ENCODE assay signal across 8 cellular contexts in the genomic region with DNA sequence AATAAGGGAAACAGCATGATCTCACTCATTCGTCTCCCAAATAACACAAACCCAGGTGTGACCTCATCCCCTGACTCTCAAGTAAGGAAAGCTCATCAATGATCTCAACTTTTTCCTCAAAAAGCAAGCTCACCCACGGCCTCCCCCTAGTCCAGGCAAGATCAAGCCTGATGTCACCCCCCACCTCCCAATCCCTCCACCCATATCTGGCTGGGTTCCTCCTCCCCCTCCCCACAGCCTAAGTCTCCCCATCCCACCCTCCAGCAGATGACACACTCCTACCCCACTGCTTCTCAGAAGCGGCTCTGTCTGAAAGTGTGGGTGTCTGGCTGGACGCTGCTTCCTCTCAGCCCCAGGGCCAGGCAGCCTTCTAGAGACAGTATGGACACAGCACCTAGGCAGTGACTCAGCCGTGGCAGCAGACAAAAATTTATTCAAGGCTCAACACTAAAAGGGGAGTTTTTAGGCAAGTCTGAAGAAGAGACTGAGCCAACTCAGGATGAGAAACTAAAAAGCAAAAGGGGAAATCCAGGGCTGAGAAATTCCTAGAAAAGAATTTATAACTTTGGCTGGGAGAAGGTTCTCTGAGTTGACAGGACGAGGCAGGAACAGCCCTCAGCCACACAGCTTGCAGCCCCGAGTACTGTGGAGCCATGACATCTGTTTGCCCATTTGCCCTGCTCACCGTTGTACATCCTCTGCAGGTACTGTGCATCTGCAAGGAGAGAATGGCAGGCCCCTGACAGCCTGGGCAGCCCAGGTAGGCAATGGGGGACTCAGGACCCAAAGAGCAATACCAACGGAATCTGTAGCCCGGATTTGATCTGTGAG.
A peak's percentile ranks its signal among the peaks of the same experiment; 100 is the strongest.
DNase-seq lines count a peak whose midpoint lies in the region; ATAC-seq and TF ChIP-seq lines count a peak whose summit lies in the region.

No MANE protein-coding gene starts in this region.

- peaks cover 39% of the 10 kb centered on the region for H3K4me1 Mint-ChIP-seq in activated CD8-positive, alpha-beta memory T cell treated with anti-CD3 and anti-CD28 coated beads, Interleukin-2, amount 10 ng/mL, durations not matched to agents 7 days and 5 days
- peaks cover 68% of the 10 kb centered on the region for H3K4me1 Mint-ChIP-seq in stimulated activated naive CD8-positive, alpha-beta T cell treated with anti-CD3 and anti-CD28 coated beads, Interleukin-15, amount 100 ng/mL, for 72 hours
- no peaks in the 10 kb centered on the region for H3K4me1 Mint-ChIP-seq in glutamatergic neuron (ENCODE audit: low read depth, unreplicated experiment)

- 49 to 64% (median 58%) methylated on average over 10 of the region's 10 CpGs for WGBS in heart left ventricle, 4 donors
- 68 to 73% methylated on average over 10 of the region's 10 CpGs for WGBS in sigmoid colon, 2 donors

- H3K27me3 ChIP-seq in heart left ventricle (no peaks in the 10 kb centered on the region), sigmoid colon (no peaks in the 10 kb centered on the region)

- peak overlapping the region; percentile 48 for H3K4me3 Mint-ChIP-seq in activated CD8-positive, alpha-beta memory T cell treated with anti-CD3 and anti-CD28 coated beads, Interleukin-2, amount 10 ng/mL, durations not matched to agents 7 days and 5 days
- peak overlapping the region; percentile 76 to 84 for H3K4me3 Mint-ChIP-seq in stimulated activated naive CD8-positive, alpha-beta T cell treated with anti-CD3 and anti-CD28 coated beads, Interleukin-15, amount 100 ng/mL, for 72 hours
- H3K4me3 Mint-ChIP-seq in glutamatergic neuron (ENCODE audit: unreplicated experiment): no peak overlapping the region

- no peaks in the 10 kb centered on the region for H3K9me3 Mint-ChIP-seq in activated CD8-positive, alpha-beta memory T cell treated with anti-CD3 and anti-CD28 coated beads, Interleukin-2, amount 10 ng/mL, durations not matched to agents 7 days and 5 days (ENCODE audit: low read depth)
- H3K9me3 Mint-ChIP-seq in stimulated activated naive CD8-positive, alpha-beta T cell treated with anti-CD3 and anti-CD28 coated beads, Interleukin-15, amount 100 ng/mL, for 72 hours: no peaks in the 10 kb centered on the region
- H3K9me3 Mint-ChIP-seq in glutamatergic neuron (ENCODE audit: unreplicated experiment): no peaks in the 10 kb centered on the region

- H3K4me1 ChIP-seq in heart left ventricle (peaks cover 0 to 23% (median 5%) of the 10 kb centered on the region in 12 donors), sigmoid colon (peaks cover 0 to 15% (median 0%) of the 10 kb centered on the region in 4 donors)

- CTCF ChIA-PET in activated CD8-positive, alpha-beta memory T cell treated with anti-CD3 and anti-CD28 coated beads, Interleukin-2, amount 10 ng/mL, durations not matched to agents 7 days and 5 days (lab: Charles Lee): interaction anchor here (1.3 to 2.2 kb wide), 3 partner anchors 15 to 63 kb away, joined by 3 to 16 read pairs (median 4); no protein-coding TSS in a partner anchor

- TF ChIP-seq POLR2A in heart left ventricle (IDR thresholded peaks at IDR 0.05) (no peak), sigmoid colon (IDR thresholded peaks at IDR 0.05) (no peak)

- TF ChIP-seq CTCF in heart left ventricle (IDR thresholded peaks at IDR 0.05): no peak
- no peak for TF ChIP-seq CTCF in glutamatergic neuron (IDR thresholded peaks at IDR 0.05; ENCODE audit: partially characterized antibody, unreplicated experiment)
- TF ChIP-seq CTCF in sigmoid colon (IDR thresholded peaks at IDR 0.05): no peak

- H3K36me3 ChIP-seq in heart left ventricle (no peaks in the 10 kb centered on the region), sigmoid colon (no peaks in the 10 kb centered on the region)

- H3K27ac ChIP-seq in heart left ventricle (peak overlapping the region in 4 of 12 donors; percentile 7 to 46 (median 29)), sigmoid colon (no peak overlapping the region)

- TF ChIP-seq EP300 in sigmoid colon (IDR thresholded peaks at IDR 0.05): no peak

- DNase-seq in activated CD8-positive, alpha-beta memory T cell treated with anti-CD3 and anti-CD28 coated beads, Interleukin-2, amount 10 ng/mL, durations not matched to agents 7 days and 5 days: no peak
- DNase-seq in activated CD8-positive, alpha-beta memory T cell treated with anti-CD3 and anti-CD28 coated beads for 24 hours: no peak
- peak; percentile 44 to 49 for DNase-seq in activated CD4-positive, alpha-beta T cell treated with anti-CD3 and anti-CD28 coated beads, Interleukin-2, amount 50 U/mL, for 4 hours
- DNase-seq in heart left ventricle (peak in 1 of 5 donors; percentile 65), glutamatergic neuron (no peak), sigmoid colon (no peak), NCI-H146 treated with DMSO at 0.1 percent for 48 hours (lab: John Stamatoyannopoulos, UW; ENCODE audit: unreplicated experiment) (no peak)
- peak; percentile 17 to 59 for DNase-seq in stimulated activated naive CD8-positive, alpha-beta T cell treated with anti-CD3 and anti-CD28 coated beads, Interleukin-15, amount 100 ng/mL, for 72 hours

- peaks cover 11% of the 10 kb centered on the region for H3K36me3 Mint-ChIP-seq in activated CD8-positive, alpha-beta memory T cell treated with anti-CD3 and anti-CD28 coated beads, Interleukin-2, amount 10 ng/mL, durations not matched to agents 7 days and 5 days
- no peaks in the 10 kb centered on the region for H3K36me3 Mint-ChIP-seq in glutamatergic neuron (ENCODE audit: unreplicated experiment)

- H3K27me3 Mint-ChIP-seq in activated CD8-positive, alpha-beta memory T cell treated with anti-CD3 and anti-CD28 coated beads, Interleukin-2, amount 10 ng/mL, durations not matched to agents 7 days and 5 days: no peaks in the 10 kb centered on the region
- H3K27me3 Mint-ChIP-seq in stimulated activated naive CD8-positive, alpha-beta T cell treated with anti-CD3 and anti-CD28 coated beads, Interleukin-15, amount 100 ng/mL, for 72 hours: no peaks in the 10 kb centered on the region
- H3K27me3 Mint-ChIP-seq in glutamatergic neuron (ENCODE audit: unreplicated experiment): no peaks in the 10 kb centered on the region

- H3K9me3 ChIP-seq in heart left ventricle (no peaks in the 10 kb centered on the region), sigmoid colon (no peaks in the 10 kb centered on the region)

- H3K4me3 ChIP-seq in heart left ventricle: no peak overlapping the region
- H3K4me3 ChIP-seq in sigmoid colon: no peak overlapping the region

- intact Hi-C loops in heart left ventricle (cut with DNase I) (no loop called here), sigmoid colon (cut with DNase I) (no loop called here)

- H3K27ac Mint-ChIP-seq in activated CD8-positive, alpha-beta memory T cell treated with anti-CD3 and anti-CD28 coated beads, Interleukin-2, amount 10 ng/mL, durations not matched to agents 7 days and 5 days: peak overlapping the region; percentile 83
- peak overlapping the region; percentile 91 to 97 for H3K27ac Mint-ChIP-seq in stimulated activated naive CD8-positive, alpha-beta T cell treated with anti-CD3 and anti-CD28 coated beads, Interleukin-15, amount 100 ng/mL, for 72 hours
- no peak overlapping the region for H3K27ac Mint-ChIP-seq in glutamatergic neuron (ENCODE audit: unreplicated experiment)

- ATAC-seq in activated CD8-positive, alpha-beta memory T cell treated with anti-CD3 and anti-CD28 coated beads, Interleukin-2, amount 10 ng/mL, durations not matched to agents 7 days and 5 days: peak; percentile 76
- peak; percentile 25 to 92 (median 70) for ATAC-seq in heart left ventricle
- ATAC-seq in stimulated activated naive CD8-positive, alpha-beta T cell treated with anti-CD3 and anti-CD28 coated beads, Interleukin-15, amount 100 ng/mL, for 72 hours: peak; percentile 93

Comparison
In these comparisons a context has a peak if more than half of its experiments do, and no peak if none do; other contexts are left out.
1. DNase-seq: peak in activated CD4-positive, alpha-beta T cell treated with anti-CD3 and anti-CD28 coated beads, Interleukin-2, amount 50 U/mL, for 4 hours (2 of 2) and stimulated activated naive CD8-positive, alpha-beta T cell treated with anti-CD3 and anti-CD28 coated beads, Interleukin-15, amount 100 ng/mL, for 72 hours (2 of 2); none in activated CD8-positive, alpha-beta memory T cell treated with anti-CD3 and anti-CD28 coated beads, Interleukin-2, amount 10 ng/mL, durations not matched to agents 7 days and 5 days (single experiment), activated CD8-positive, alpha-beta memory T cell treated with anti-CD3 and anti-CD28 coated beads for 24 hours (single experiment), glutamatergic neuron (single experiment), sigmoid colon (single experiment) and NCI-H146 treated with DMSO at 0.1 percent for 48 hours (single experiment).
2. Peak in every context shown above with its lines, with median percentiles within 50 percentile points of each other: ATAC-seq.